18 cellular contexts compared by ENCODE assay signal in genomic region chr2:227347117-227347516, GRCh38. TPM values are rescaled to one million over a fixed set of nuclear protein-coding genes. Genes with fewer than 3 reads are reported as not detected.
"Had no signal": no experiment of that assay in that cellular context is flagged by ENCODE, and none has a peak within 500 bp of the region (broad histone marks: within the 10 kb centered on the region; RNA-seq: fewer than 3 reads in every experiment).

No MANE protein-coding gene starts in this region.

- FAIRE-seq: endometrium, kidney had no signal

- H3K9me3 ChIP-seq: esophagus squamous epithelium, heart left ventricle, pancreas, stomach, vagina had no signal

- H3K4me1 ChIP-seq: esophagus squamous epithelium, heart left ventricle, stomach, vagina had no signal

- H3K27me3 Mint-ChIP-seq: activated naive CD8-positive, alpha-beta T cell had no signal

- DNase-seq: activated CD4-positive, alpha-beta T cell treated with anti-CD3 and anti-CD28 coated beads, Interleukin-2, amount 50 U/mL, for 4 hours; activated gamma-delta T cell; activated T-cell treated with anti-CD3 and anti-CD28 coated beads, Interleukin-2, amount 50 U/mL, for 4 hours; brain microvascular endothelial cell; cerebellar nuclear complex; dorsolateral prefrontal cortex; esophagus squamous epithelium; foreskin fibroblast; heart left ventricle; kidney; pancreas; stomach had no signal

- H3K4me3 ChIP-seq: dorsolateral prefrontal cortex, esophagus squamous epithelium, heart left ventricle, pancreas, stomach, vagina had no signal

- H3K4me3 Mint-ChIP-seq: activated naive CD8-positive, alpha-beta T cell; activated T-cell treated with anti-CD3 and anti-CD28 coated beads, Interleukin-2, amount 50 U/mL, for 4 hours had no signal

- ATAC-seq: activated CD4-positive, CD25-positive, alpha-beta regulatory T cell treated with anti-CD3 and anti-CD28 coated beads, Interleukin-2, amount 50 U/mL, for 24 hours; activated T-cell treated with anti-CD3 and anti-CD28 coated beads, Interleukin-2, amount 50 U/mL, for 4 hours; heart left ventricle; pancreas had no signal

- H3K36me3 ChIP-seq: brain microvascular endothelial cell, pancreas had no signal

- H3K27ac Mint-ChIP-seq: activated naive CD8-positive, alpha-beta T cell had no signal

- H3K27me3 ChIP-seq: brain microvascular endothelial cell, dorsolateral prefrontal cortex, esophagus squamous epithelium, heart left ventricle, pancreas, stomach, vagina had no signal

- H3K27ac ChIP-seq: brain microvascular endothelial cell, dorsolateral prefrontal cortex, esophagus squamous epithelium, heart left ventricle, pancreas, stomach, vagina had no signal

- H3K9me3 Mint-ChIP-seq: activated T-cell treated with anti-CD3 and anti-CD28 coated beads, Interleukin-2, amount 50 U/mL, for 4 hours had no signal

RNA-seq across cellular contexts. Expression of gene TM4SF20, which starts 32.0 kb away (rescaled TPM):
- total RNA-seq: esophagus squamous epithelium; heart left ventricle; kidney; lower leg skin; pancreas; T-helper 2 cell treated with Interferon-gamma antibody and Interleukin-4, amounts not matched to agents 100 ng/mL and 5 ng/mL, for 36 hours; vagina had no signal

RNA-seq across cellular contexts. Expression of gene SCYGR1, which starts 40.6 kb away (rescaled TPM):
- total RNA-seq: activated T-cell treated with anti-CD3 and anti-CD28 coated beads, Interleukin-2, amount 50 U/mL, for 4 hours; esophagus squamous epithelium; heart left ventricle; kidney; lower leg skin; pancreas; stomach; T-helper 2 cell treated with Interferon-gamma antibody and Interleukin-4, amounts not matched to agents 100 ng/mL and 5 ng/mL, for 36 hours; vagina had no signal
